ENCODE assay signal across 14 cellular contexts in the genomic region with DNA sequence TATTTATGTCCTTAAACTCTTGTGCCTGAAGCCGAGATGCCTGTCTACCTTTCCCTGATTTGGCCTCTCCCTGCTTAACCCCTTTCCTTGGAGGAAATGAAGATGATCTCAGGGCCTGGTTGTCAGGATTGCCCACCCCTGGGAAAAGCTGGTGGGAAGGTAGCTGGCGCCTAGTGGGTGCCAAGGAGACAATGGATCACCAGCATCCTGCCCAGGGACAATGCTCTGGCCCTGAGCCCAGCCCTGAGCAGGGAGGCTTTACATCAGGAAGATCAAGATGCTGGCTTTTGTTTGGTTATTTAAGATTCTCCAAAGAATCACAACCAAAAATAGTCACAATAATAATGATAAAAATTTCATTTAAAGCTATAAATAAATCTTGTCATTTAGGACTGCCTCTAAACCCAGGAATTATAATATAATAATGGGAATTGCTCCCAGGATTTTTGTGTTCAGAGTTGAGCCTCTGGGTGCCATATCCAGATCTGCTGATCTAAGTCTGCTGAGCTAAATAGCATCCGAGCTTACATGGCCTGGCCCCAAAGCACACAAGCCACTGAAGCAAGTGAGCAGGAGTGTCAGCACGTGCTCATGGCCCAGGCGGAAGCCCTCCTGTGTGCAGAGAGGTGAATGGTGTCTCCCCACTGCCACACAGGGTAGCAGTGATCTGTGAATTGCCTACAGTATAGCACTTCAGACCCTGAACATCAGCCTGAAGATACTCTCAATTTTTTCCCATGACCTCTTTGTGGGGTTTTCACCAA. TPM values are rescaled to one million over a fixed set of nuclear protein-coding genes. Genes with fewer than 3 reads are reported as not detected.
A peak's percentile ranks its signal among the peaks of the same experiment; 100 is the strongest.
DNase-seq lines count a peak whose midpoint lies in the region; ATAC-seq and TF ChIP-seq lines count a peak whose summit lies in the region.
"Had no signal": no experiment of that assay in that cellular context is flagged by ENCODE, and none has a peak within 500 bp of the region (broad histone marks: within the 10 kb centered on the region; RNA-seq: fewer than 3 reads in every experiment).

No MANE protein-coding gene starts in this region.

- H3K23ac ChIP-seq in neuronal stem cell (ENCODE audit: low read depth, low read length, poor library complexity) = no peak overlapping the region

- H4K91ac ChIP-seq in neuronal stem cell (ENCODE audit: low read depth, low read length, poor library complexity) = no peak overlapping the region

- WGBS in neuronal stem cell (ENCODE audit: extremely low coverage in 2 of 2, insufficient read length in 2 of 2, insufficient replicate concordance in 1 of 2), 2 donors = no CpG with 5 or more reads among the region's 5 CpGs

- no peak overlapping the region for H2BK120ac ChIP-seq in neuronal stem cell (ENCODE audit: low read depth, low read length)

- DNase-seq in left ventricle myocardium inferior (no peak), cardiac septum (ENCODE audit: low spot score) (no peak), cerebellum (ENCODE audit: low spot score) (peak; percentile 6), neuronal stem cell (ENCODE audit: low spot score) (no peak), upper lobe of right lung (no peak), left colon (no peak)
- DNase-seq in activated CD4-positive, alpha-beta T cell treated with anti-CD3 and anti-CD28 coated beads for 48 hours = no peak
- DNase-seq: 8988T; CD4-positive, alpha-beta memory T cell; DMS79 treated with DMSO at 0.1 percent for 48 hours; GF-D8 had no signal

- H3K18ac ChIP-seq in neuronal stem cell (ENCODE audit: low read length) = no peak overlapping the region

- no peak overlapping the region for H3K4ac ChIP-seq in neuronal stem cell (ENCODE audit: low read length)

- no peaks in the 10 kb centered on the region for H3K79me1 ChIP-seq in neuronal stem cell (ENCODE audit: low read depth, low read length)

- peaks cover 35% of the 10 kb centered on the region for H3K4me1 ChIP-seq in left ventricle myocardium inferior
- H3K4me1 ChIP-seq in neuronal stem cell (ENCODE audit: control insufficient read depth in 2 of 2, insufficient read depth in 1 of 2, low read depth in 1 of 2, low read length in 2 of 2) = peaks cover 0 to 3% of the 10 kb centered on the region in 2 donors
- no peaks in the 10 kb centered on the region for H3K4me1 ChIP-seq in upper lobe of right lung
- H3K4me1 ChIP-seq: BLaER1, HAP-1 had no signal

- TF ChIP-seq CTCF in left ventricle myocardium inferior (IDR thresholded peaks at IDR 0.05; ENCODE audit: borderline replicate concordance) (no peak), upper lobe of right lung (IDR thresholded peaks at IDR 0.05) (no peak)

- H2BK5ac ChIP-seq in neuronal stem cell (ENCODE audit: low read length) = no peak overlapping the region

- H2AK5ac ChIP-seq in neuronal stem cell (ENCODE audit: low read depth, low read length) = no peak overlapping the region

- H3K27me3 ChIP-seq in left ventricle myocardium inferior (ENCODE audit: low read depth) = no peaks in the 10 kb centered on the region
- no peaks in the 10 kb centered on the region for H3K27me3 ChIP-seq in neuronal stem cell (ENCODE audit: control insufficient read depth in 3 of 3, insufficient read depth in 3 of 3, low read depth in 1 of 3, low read length in 3 of 3)
- no peaks in the 10 kb centered on the region for H3K27me3 ChIP-seq in upper lobe of right lung
- H3K27me3 ChIP-seq: BLaER1 had no signal

- intact Hi-C loops in left ventricle myocardium inferior (cut with micrococcal nuclease) = no loop called here
- intact Hi-C loops in cardiac septum (cut with DNase I) = no loop called here
- intact Hi-C loops in upper lobe of right lung (cut with DNase I) = no loop called here
- intact Hi-C loops in left colon (cut with DNase I, micrococcal nuclease) = no loop called here

- no peak overlapping the region for H4K8ac ChIP-seq in neuronal stem cell (ENCODE audit: low read depth, low read length)

- H3K9ac ChIP-seq in neuronal stem cell (ENCODE audit: low read depth, low read length, poor library complexity) = peak overlapping the region; percentile 45
- H3K9ac ChIP-seq: BLaER1 had no signal

- H3K4me2 ChIP-seq in neuronal stem cell (ENCODE audit: insufficient read depth, low read length, poor library complexity, severe bottlenecking) = no peak overlapping the region
- H3K4me2 ChIP-seq: BLaER1 had no signal

- ATAC-seq in upper lobe of right lung (peak; percentile 28), left colon (no peak), GM18520 (IDR thresholded peaks at IDR 0.05; ENCODE audit: unreplicated experiment) (no peak)

- H2AFZ ChIP-seq in neuronal stem cell (ENCODE audit: low read length) = no peak overlapping the region

- no peak overlapping the region for H2BK15ac ChIP-seq in neuronal stem cell (ENCODE audit: low read length)

- H3K9me3 ChIP-seq in left ventricle myocardium inferior (replicated peaks) (no peaks in the 10 kb centered on the region), neuronal stem cell (replicated peaks in 1 of 2; ENCODE audit: control insufficient read depth in 2 of 2, insufficient read depth in 1 of 2, low read depth in 1 of 2, low read length in 2 of 2) (no peaks in the 10 kb centered on the region), upper lobe of right lung (no peaks in the 10 kb centered on the region)
- H3K9me3 ChIP-seq: BLaER1, HAP-1 had no signal

- H3K4me3 ChIP-seq in left ventricle myocardium inferior = no peak overlapping the region
- no peak overlapping the region for H3K4me3 ChIP-seq in neuronal stem cell (ENCODE audit: low read length in 2 of 2)
- H3K4me3 ChIP-seq in upper lobe of right lung = no peak overlapping the region
- H3K4me3 ChIP-seq: BLaER1, HAP-1 had no signal

- no peak overlapping the region for H3K14ac ChIP-seq in neuronal stem cell (ENCODE audit: low read length)

- H3K27ac ChIP-seq in left ventricle myocardium inferior (replicated peaks) (peak overlapping the region; percentile 36), neuronal stem cell (replicated peaks; ENCODE audit: low read length) (no peak overlapping the region), upper lobe of right lung (no peak overlapping the region)
- H3K27ac ChIP-seq: BLaER1 had no signal

- H3K36me3 ChIP-seq in left ventricle myocardium inferior (no peaks in the 10 kb centered on the region), neuronal stem cell (replicated peaks in 1 of 2; ENCODE audit: control insufficient read depth in 2 of 2, insufficient read depth in 2 of 2, low read length in 2 of 2) (no peaks in the 10 kb centered on the region), upper lobe of right lung (no peaks in the 10 kb centered on the region)
- H3K36me3 ChIP-seq: BLaER1, HAP-1 had no signal

- no peak overlapping the region for H2BK12ac ChIP-seq in neuronal stem cell (ENCODE audit: low read length)

RNA-seq across cellular contexts. Expression of gene MAP3K20, which starts 57.8 kb away (rescaled TPM):
- total RNA-seq in left ventricle myocardium inferior (466 TPM), cardiac septum (519 TPM), cerebellum (11.2 TPM), upper lobe of right lung (52.0 TPM), left colon (10 to 100 TPM in 1 of 2 donors, 1 to 10 TPM in 1; 6.7 to 30.3 TPM)
- polyA plus RNA-seq in neuronal stem cell (2013, experiment 1 of 2) = 11.2 TPM
- polyA plus RNA-seq in neuronal stem cell (2013, experiment 2 of 2) = 11.8 TPM
